32 cellular contexts compared by ENCODE assay signal in genomic region chr17:11023639-11024479, GRCh38.
"Had no signal": no experiment of that assay in that cellular context is flagged by ENCODE, and none has a peak within 500 bp of the region (broad histone marks: within the 10 kb centered on the region; RNA-seq: fewer than 3 reads in every experiment).

No MANE protein-coding gene starts in this region.

- H3K36me3 Mint-ChIP-seq: activated CD4-positive, alpha-beta memory T cell treated with anti-CD3 and anti-CD28 coated beads for 36 hours; activated CD8-positive, alpha-beta memory T cell treated with anti-CD3 and anti-CD28 coated beads, Interleukin-2, amount 10 ng/mL, durations not matched to agents 7 days and 5 days; activated naive CD4-positive, alpha-beta T cell treated with anti-CD3 and anti-CD28 coated beads, Interleukin-2, amount 50 U/mL, for 24 hours; activated naive CD8-positive, alpha-beta T cell treated with anti-CD3 and anti-CD28 coated beads for 36 hours had no signal

- H3K9me3 ChIP-seq: adrenal gland, body of pancreas, esophagus squamous epithelium, gastrocnemius medialis had no signal

- H3K9me3 Mint-ChIP-seq: activated CD4-positive, alpha-beta memory T cell treated with anti-CD3 and anti-CD28 coated beads for 36 hours; activated CD4-positive, alpha-beta T cell treated with anti-CD3 and anti-CD28 coated beads, Interleukin-2, amount 10 ng/mL, durations not matched to agents 24 days and 14 days; activated naive CD4-positive, alpha-beta T cell treated with anti-CD3 and anti-CD28 coated beads for 36 hours; activated naive CD4-positive, alpha-beta T cell treated with anti-CD3 and anti-CD28 coated beads, Interleukin-2, amount 50 U/mL, for 24 hours; activated naive CD8-positive, alpha-beta T cell treated with anti-CD3 and anti-CD28 coated beads for 36 hours; activated naive CD8-positive, alpha-beta T cell treated with anti-CD3 and anti-CD28 coated beads, Interleukin-2, amount 50 U/mL, for 24 hours; activated T-helper 1 cell treated with anti-CD3 and anti-CD28 coated beads, Interleukin-12 subunit alpha, Interleukin-12 subunit beta, Interleukin-2, Interleukin-4 antibody, amounts not matched to agents 30 ng/mL and 10 ng/mL and 1 ng/mL, durations not matched to agents 14 hours and 24 hours and 36 hours had no signal

- H3K4me3 Mint-ChIP-seq: activated CD4-positive, alpha-beta memory T cell treated with anti-CD3 and anti-CD28 coated beads for 36 hours; activated CD4-positive, alpha-beta T cell treated with anti-CD3 and anti-CD28 coated beads for 36 hours; activated CD4-positive, alpha-beta T cell treated with anti-CD3 and anti-CD28 coated beads, Interleukin-2, amount 10 ng/mL, durations not matched to agents 24 days and 14 days; activated CD8-positive, alpha-beta memory T cell treated with anti-CD3 and anti-CD28 coated beads, Interleukin-2, amount 10 ng/mL, durations not matched to agents 7 days and 5 days; activated CD8-positive, alpha-beta T cell treated with anti-CD3 and anti-CD28 coated beads, Interleukin-2, amount 10 ng/mL, durations not matched to agents 7 days and 5 days; activated naive CD4-positive, alpha-beta T cell treated with anti-CD3 and anti-CD28 coated beads for 36 hours; activated naive CD4-positive, alpha-beta T cell treated with anti-CD3 and anti-CD28 coated beads, Interleukin-2, amount 50 U/mL, for 24 hours; activated naive CD8-positive, alpha-beta T cell treated with anti-CD3 and anti-CD28 coated beads for 36 hours; activated naive CD8-positive, alpha-beta T cell treated with anti-CD3 and anti-CD28 coated beads, Interleukin-2, amount 50 U/mL, for 24 hours; activated T-helper 1 cell treated with anti-CD3 and anti-CD28 coated beads, Interleukin-12 subunit alpha, Interleukin-12 subunit beta, Interleukin-2, Interleukin-4 antibody, amounts not matched to agents 30 ng/mL and 10 ng/mL and 1 ng/mL, durations not matched to agents 14 hours and 24 hours and 36 hours; effector memory CD8-positive, alpha-beta T cell had no signal

- H3K4me3 ChIP-seq: adrenal gland, body of pancreas, esophagus squamous epithelium, gastrocnemius medialis had no signal

- H3K27me3 Mint-ChIP-seq: activated CD4-positive, alpha-beta T cell treated with anti-CD3 and anti-CD28 coated beads, Interleukin-2, amount 10 ng/mL, durations not matched to agents 24 days and 14 days; activated CD8-positive, alpha-beta memory T cell treated with anti-CD3 and anti-CD28 coated beads, Interleukin-2, amount 10 ng/mL, durations not matched to agents 7 days and 5 days had no signal

- H3K27ac ChIP-seq: adrenal gland, body of pancreas, esophagus squamous epithelium, gastrocnemius medialis had no signal

- H3K27me3 ChIP-seq: adrenal gland, body of pancreas, gastrocnemius medialis had no signal

- DNase-seq: activated CD4-positive, alpha-beta memory T cell treated with anti-CD3 and anti-CD28 coated beads for 36 hours; activated CD4-positive, alpha-beta T cell treated with anti-CD3 and anti-CD28 coated beads for 36 hours; activated CD4-positive, alpha-beta T cell treated with anti-CD3 and anti-CD28 coated beads, Interleukin-2, amount 10 ng/mL, durations not matched to agents 24 days and 14 days; activated CD4-positive, CD25-positive, alpha-beta regulatory T cell; activated CD4-positive, CD25-positive, alpha-beta regulatory T cell treated with anti-CD3 and anti-CD28 coated beads, Interleukin-2, amount 50 U/mL, for 72 hours; activated CD8-positive, alpha-beta memory T cell treated with anti-CD3 and anti-CD28 coated beads, Interleukin-2, amount 10 ng/mL, durations not matched to agents 7 days and 5 days; activated CD8-positive, alpha-beta memory T cell treated with anti-CD3 and anti-CD28 coated beads, Interleukin-2, amount 50 U/mL, for 4 hours; activated CD8-positive, alpha-beta T cell treated with anti-CD3 and anti-CD28 coated beads, Interleukin-2, amount 10 ng/mL, durations not matched to agents 7 days and 5 days; activated effector memory CD4-positive, alpha-beta T cell treated with anti-CD3 and anti-CD28 coated beads, Interleukin-2, amount 50 U/mL, for 16 hours; activated naive CD4-positive, alpha-beta T cell treated with anti-CD3 and anti-CD28 coated beads for 36 hours; activated naive CD8-positive, alpha-beta T cell treated with anti-CD3 and anti-CD28 coated beads for 36 hours; activated naive CD8-positive, alpha-beta T cell treated with anti-CD3 and anti-CD28 coated beads, Interleukin-2, amount 50 U/mL, for 24 hours; activated T-cell treated with anti-CD3 and anti-CD28 coated beads, Interleukin-2, amount 50 U/mL, for 1 hour; activated T-cell treated with anti-CD3 and anti-CD28 coated beads, Interleukin-2, amount 50 U/mL, for 48 hours; adrenal gland; amygdala; aorta; body of pancreas; caudate nucleus; cortex of kidney; dermis blood vessel endothelial cell; effector CD4-positive, alpha-beta T cell; effector memory CD8-positive, alpha-beta T cell; erythroblast; esophagus squamous epithelium; foreskin fibroblast; gastrocnemius medialis; T-helper 2 cell had no signal

- H3K4me1 Mint-ChIP-seq: activated CD4-positive, alpha-beta T cell treated with anti-CD3 and anti-CD28 coated beads for 36 hours; activated CD4-positive, alpha-beta T cell treated with anti-CD3 and anti-CD28 coated beads, Interleukin-2, amount 10 ng/mL, durations not matched to agents 24 days and 14 days; activated CD8-positive, alpha-beta memory T cell treated with anti-CD3 and anti-CD28 coated beads, Interleukin-2, amount 10 ng/mL, durations not matched to agents 7 days and 5 days; activated naive CD4-positive, alpha-beta T cell treated with anti-CD3 and anti-CD28 coated beads, Interleukin-2, amount 50 U/mL, for 24 hours; activated naive CD8-positive, alpha-beta T cell treated with anti-CD3 and anti-CD28 coated beads for 36 hours; activated naive CD8-positive, alpha-beta T cell treated with anti-CD3 and anti-CD28 coated beads, Interleukin-2, amount 50 U/mL, for 24 hours had no signal

- FAIRE-seq: colon had no signal

- H3K27ac Mint-ChIP-seq: activated CD4-positive, alpha-beta memory T cell treated with anti-CD3 and anti-CD28 coated beads for 36 hours; activated CD4-positive, alpha-beta T cell treated with anti-CD3 and anti-CD28 coated beads for 36 hours; activated CD4-positive, alpha-beta T cell treated with anti-CD3 and anti-CD28 coated beads, Interleukin-2, amount 10 ng/mL, durations not matched to agents 24 days and 14 days; activated CD8-positive, alpha-beta memory T cell treated with anti-CD3 and anti-CD28 coated beads, Interleukin-2, amount 10 ng/mL, durations not matched to agents 7 days and 5 days; activated CD8-positive, alpha-beta T cell treated with anti-CD3 and anti-CD28 coated beads, Interleukin-2, amount 10 ng/mL, durations not matched to agents 7 days and 5 days; activated naive CD4-positive, alpha-beta T cell treated with anti-CD3 and anti-CD28 coated beads for 36 hours; activated naive CD4-positive, alpha-beta T cell treated with anti-CD3 and anti-CD28 coated beads, Interleukin-2, amount 50 U/mL, for 24 hours; activated naive CD8-positive, alpha-beta T cell treated with anti-CD3 and anti-CD28 coated beads for 36 hours; activated naive CD8-positive, alpha-beta T cell treated with anti-CD3 and anti-CD28 coated beads, Interleukin-2, amount 50 U/mL, for 24 hours; activated T-helper 1 cell treated with anti-CD3 and anti-CD28 coated beads, Interleukin-12 subunit alpha, Interleukin-12 subunit beta, Interleukin-2, Interleukin-4 antibody, amounts not matched to agents 30 ng/mL and 10 ng/mL and 1 ng/mL, durations not matched to agents 14 hours and 24 hours and 36 hours; activated T-helper 2 cell treated with anti-CD3 and anti-CD28 coated beads, Interferon-gamma antibody, Interleukin-2, Interleukin-4, amounts not matched to agents 10 μg/mL and 5 μg/mL and 100 μg/mL, durations not matched to agents 14 hours and 24 hours and 36 hours; effector memory CD8-positive, alpha-beta T cell had no signal

- H3K36me3 ChIP-seq: adrenal gland, esophagus squamous epithelium, gastrocnemius medialis had no signal

- ATAC-seq: activated CD4-positive, alpha-beta T cell treated with anti-CD3 and anti-CD28 coated beads for 36 hours; activated CD8-positive, alpha-beta memory T cell treated with anti-CD3 and anti-CD28 coated beads, Interleukin-2, amount 10 ng/mL, durations not matched to agents 7 days and 5 days; activated CD8-positive, alpha-beta T cell treated with anti-CD3 and anti-CD28 coated beads, Interleukin-2, amount 10 ng/mL, durations not matched to agents 7 days and 5 days; body of pancreas; effector memory CD8-positive, alpha-beta T cell; gastrocnemius medialis had no signal

- H3K4me1 ChIP-seq: adrenal gland, body of pancreas, gastrocnemius medialis had no signal
